21 cellular contexts compared by ENCODE assay signal in the genomic region with DNA sequence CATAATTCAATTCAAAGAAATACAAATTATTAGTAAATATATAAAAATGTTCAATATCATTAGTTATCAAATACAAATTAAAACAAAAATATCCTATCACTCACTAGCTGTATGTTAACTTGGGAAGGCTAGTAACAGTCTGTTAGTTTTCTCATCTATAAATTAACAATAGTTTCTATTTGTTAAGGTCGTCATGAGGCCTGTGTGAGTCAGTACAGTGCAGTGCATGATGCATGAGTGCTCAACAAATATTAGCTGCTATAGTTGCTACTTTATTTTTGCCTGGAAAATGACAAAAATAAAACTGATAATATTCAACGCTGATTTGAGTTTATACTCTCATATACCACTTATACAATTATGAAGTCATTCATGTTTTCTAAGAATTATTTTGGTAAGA.
DNase-seq lines count a peak whose midpoint lies in the region; ATAC-seq and TF ChIP-seq lines count a peak whose summit lies in the region.
"Had no signal": no experiment of that assay in that cellular context is flagged by ENCODE, and none has a peak within 500 bp of the region (broad histone marks: within the 10 kb centered on the region; RNA-seq: fewer than 3 reads in every experiment).

No MANE protein-coding gene starts in this region.

- no peak overlapping the region for H2BK12ac ChIP-seq in mesenchymal stem cell (ENCODE audit: low read length in 2 of 2)

- H3K9ac ChIP-seq in mesenchymal stem cell (ENCODE audit: low read length) = peak overlapping the region; percentile 19

- no peak overlapping the region for H3K14ac ChIP-seq in mesenchymal stem cell (ENCODE audit: low read length in 2 of 2)

- no peaks in the 10 kb centered on the region for H3K36me3 ChIP-seq in mesenchymal stem cell (ENCODE audit: control insufficient read depth in 1 of 2, insufficient read depth in 2 of 2, low read depth in 1 of 2, low read length in 2 of 2)
- H3K36me3 ChIP-seq: SJCRH30, upper lobe of left lung had no signal

- no peak overlapping the region for H3K27ac ChIP-seq in mesenchymal stem cell (ENCODE audit: low read length, poor library complexity, severe bottlenecking)
- H3K27ac ChIP-seq: body of pancreas, coronary artery, psoas muscle, SJCRH30, upper lobe of left lung had no signal

- no peak overlapping the region for H3K4ac ChIP-seq in mesenchymal stem cell (ENCODE audit: low read depth in 1 of 2, low read length in 2 of 2)

- H2BK5ac ChIP-seq in mesenchymal stem cell (ENCODE audit: low read depth, low read length, poor library complexity, severe bottlenecking) = no peak overlapping the region

- no peak overlapping the region for H3K4me3 ChIP-seq in choroid plexus epithelial cell (ENCODE audit: low read depth, low read length)
- H3K4me3 ChIP-seq in mesenchymal stem cell (ENCODE audit: insufficient read depth in 1 of 2, low read depth in 1 of 2, low read length in 2 of 2) = no peak overlapping the region
- H3K4me3 ChIP-seq: body of pancreas, coronary artery, psoas muscle, SJCRH30, upper lobe of left lung had no signal

- no peak overlapping the region for H3K23ac ChIP-seq in mesenchymal stem cell (ENCODE audit: low read length in 2 of 2)

- no peak overlapping the region for H2BK15ac ChIP-seq in mesenchymal stem cell (ENCODE audit: low read depth, poor library complexity, severe bottlenecking)

- H4K91ac ChIP-seq in mesenchymal stem cell (ENCODE audit: low read length) = no peak overlapping the region

- no peaks in the 10 kb centered on the region for H3K27me3 ChIP-seq in mesenchymal stem cell (ENCODE audit: control insufficient read depth in 1 of 2, insufficient read depth in 1 of 2, low read length in 2 of 2)
- H3K27me3 ChIP-seq: body of pancreas, SJCRH30, upper lobe of left lung had no signal

- TF ChIP-seq CTCF in choroid plexus epithelial cell (conservative IDR thresholded peaks at IDR 0.05; ENCODE audit: low read depth, low read length) = no peak

- no peak overlapping the region for H3K4me2 ChIP-seq in mesenchymal stem cell (ENCODE audit: low read length, poor library complexity, severe bottlenecking)

- no peak overlapping the region for H2BK120ac ChIP-seq in mesenchymal stem cell (ENCODE audit: low read depth, low read length)

- no peaks in the 10 kb centered on the region for H3K9me3 ChIP-seq in mesenchymal stem cell (ENCODE audit: control insufficient read depth, low read length)
- H3K9me3 ChIP-seq: body of pancreas, psoas muscle, SJCRH30, upper lobe of left lung had no signal

- H3K79me1 ChIP-seq in mesenchymal stem cell (replicated peaks; ENCODE audit: low read length, poor library complexity, severe bottlenecking) = no peaks in the 10 kb centered on the region

- no peak for ATAC-seq in HG02938 (IDR thresholded peaks at IDR 0.05; ENCODE audit: unreplicated experiment)
- no peak for ATAC-seq in HG03196 (IDR thresholded peaks at IDR 0.05; ENCODE audit: unreplicated experiment)
- ATAC-seq: activated naive CD4-positive, alpha-beta T cell treated with anti-CD3 and anti-CD28 coated beads, Interleukin-2, amount 50 U/mL, for 72 hours; body of pancreas; left colon; psoas muscle had no signal

- no peak overlapping the region for H4K8ac ChIP-seq in mesenchymal stem cell (ENCODE audit: low read length)

- WGBS in mesenchymal stem cell = 71% methylated on average over 1 of the region's 2 CpGs

- peaks cover 3% of the 10 kb centered on the region for H3K4me1 ChIP-seq in mesenchymal stem cell (ENCODE audit: control insufficient read depth, insufficient read depth, low read depth, low read length)
- H3K4me1 ChIP-seq: psoas muscle, upper lobe of left lung had no signal

- H3K18ac ChIP-seq in mesenchymal stem cell (ENCODE audit: low read depth in 1 of 2, low read length in 2 of 2) = no peak overlapping the region

- H2AFZ ChIP-seq in mesenchymal stem cell (ENCODE audit: low read depth, low read length) = no peak overlapping the region

- no peak overlapping the region for H2AK5ac ChIP-seq in mesenchymal stem cell (ENCODE audit: low read length, severe bottlenecking)

- DNase-seq in NCI-H510A treated with DMSO at 0.1 percent for 48 hours (lab: John Stamatoyannopoulos, UW) (peak; percentile 24), NCI-H510A (lab: John Stamatoyannopoulos, UW) (no peak), NCI-H774 (lab: John Stamatoyannopoulos, UW) (peak; percentile 44), choroid plexus epithelial cell (ENCODE audit: low read depth) (peak; percentile 24), mesenchymal stem cell (no peak), NCI-H1436 (lab: John Stamatoyannopoulos, UW) (no peak)
- DNase-seq: activated T-cell treated with anti-CD3 and anti-CD28 coated beads, Interleukin-2, amount 50 U/mL, for 48 hours; body of pancreas; Calu3; left colon; MM.1S; NCI-H146; psoas muscle; SJCRH30; small intestine; stimulated activated CD4-positive, alpha-beta T cell treated with anti-CD3 and anti-CD28 coated beads, Interleukin-4, amount 100 ng/mL, for 24 hours; upper lobe of left lung had no signal

Comparison
In these comparisons a context has a peak if more than half of its experiments do, and no peak if none do; other contexts are left out.
1. DNase-seq: peak in NCI-H510A treated with DMSO at 0.1 percent for 48 hours (single experiment), NCI-H774 (single experiment) and choroid plexus epithelial cell (single experiment); none in NCI-H510A (single experiment), mesenchymal stem cell (single experiment) and NCI-H1436 (single experiment).